ENCODE assay signal across 8 cellular contexts in the genomic region with DNA sequence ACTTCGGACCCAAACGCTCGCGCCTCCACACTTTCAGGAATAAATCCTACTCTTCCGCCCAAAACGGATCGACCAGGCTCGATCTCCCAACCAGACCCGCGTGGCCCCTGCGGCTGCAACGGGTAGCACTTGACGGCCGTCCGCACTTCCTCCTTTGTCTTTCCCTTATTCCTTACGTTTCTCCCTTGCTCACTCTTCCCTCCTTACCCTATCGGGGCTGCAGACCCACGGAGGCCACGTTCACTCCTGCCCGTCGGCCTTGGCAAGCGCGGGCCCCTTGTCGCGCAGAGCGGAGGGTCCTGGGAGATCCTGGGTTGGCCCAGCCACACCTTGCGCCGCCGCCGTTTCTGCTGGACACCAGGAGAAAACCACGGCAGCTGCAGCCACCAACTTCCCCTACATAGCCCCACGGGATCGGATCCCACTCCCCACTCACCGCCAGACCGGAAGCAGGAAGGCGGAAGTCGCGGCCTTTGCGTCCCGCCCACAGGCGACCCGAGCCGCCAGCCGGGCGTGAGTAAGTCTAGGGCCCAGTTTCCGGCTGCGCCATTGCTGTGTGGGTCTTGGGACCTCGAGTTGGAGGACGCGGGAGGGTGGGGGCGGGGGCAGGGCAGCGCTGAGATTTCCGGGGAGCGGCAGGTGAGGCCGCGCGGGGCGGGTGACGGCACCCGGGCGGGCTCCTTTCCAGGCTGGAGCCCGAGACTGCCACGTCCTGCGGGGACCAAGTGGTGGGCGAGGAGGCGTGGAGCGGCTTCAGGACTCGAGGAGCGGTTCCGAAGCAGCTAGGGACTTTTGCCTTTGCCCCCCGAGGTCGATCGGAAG. TPM values are rescaled to one million over a fixed set of nuclear protein-coding genes. Genes with fewer than 3 reads are reported as not detected.
DNase-seq lines count a peak whose midpoint lies in the region; ATAC-seq and TF ChIP-seq lines count a peak whose summit lies in the region.

A gene with protein sequence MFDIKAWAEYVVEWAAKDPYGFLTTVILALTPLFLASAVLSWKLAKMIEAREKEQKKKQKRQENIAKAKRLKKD (minus strand): TSS at position 459 of the 822 bp plus-strand sequence. CDS start 2,297 bp downstream, outside the sequence.

- peaks cover 26% of the 10 kb centered on the region for H3K36me3 Mint-ChIP-seq in natural killer cell treated with Interleukin-12 subunit alpha and Interleukin-12 subunit beta and Interleukin-15 and Interleukin-18, amount 100 ng/mL, for 72 hours

- no peaks in the 10 kb centered on the region for H3K27me3 Mint-ChIP-seq in natural killer cell treated with Interleukin-12 subunit alpha and Interleukin-12 subunit beta and Interleukin-15 and Interleukin-18, amount 100 ng/mL, for 72 hours

- H3K4me1 ChIP-seq in Karpas-422 (ENCODE audit: low read length) = peaks cover 21% of the 10 kb centered on the region
- H3K4me1 ChIP-seq in RWPE2 (ENCODE audit: insufficient read depth, poor library complexity, severe bottlenecking) = peaks cover 26% of the 10 kb centered on the region

- DNase-seq in DMS79 treated with DMSO at 0.1 percent for 48 hours (lab: John Stamatoyannopoulos, UW) (peak; percentile 47), Karpas-422 (peak; percentile 96), RWPE2 (ENCODE audit: low spot score) (peak; percentile 91), fibroblast of pulmonary artery (ENCODE audit: low read depth) (peak; percentile 84)
- peak; percentile 68 for DNase-seq in activated T-helper 9 cell treated with anti-CD3 and anti-CD28 coated beads, Interleukin-2, amount 50 U/mL, for 16 hours (ENCODE audit: low read depth)
- peak; percentile 89 for DNase-seq in natural killer cell treated with Interleukin-12 subunit alpha and Interleukin-12 subunit beta and Interleukin-15 and Interleukin-18, amount 100 ng/mL, for 72 hours (ENCODE audit: low spot score)
- peak; percentile 86 for DNase-seq in stimulated activated naive CD8-positive, alpha-beta T cell treated with anti-CD3 and anti-CD28 coated beads, Interleukin-15, Interleukin-2, amounts not matched to agents 100 U/mL and 50 U/mL, for 24 hours

- peak within 1 kb of the TSS; percentile 87 for H3K9ac ChIP-seq in Karpas-422 (ENCODE audit: low read length)

- peak; percentile 98 for ATAC-seq in GM21786 (IDR thresholded peaks at IDR 0.05; ENCODE audit: unreplicated experiment)
- ATAC-seq in RWPE2 (ENCODE audit: low read depth) = peak; percentile 85
- peak; percentile 97 for ATAC-seq in natural killer cell treated with Interleukin-12 subunit alpha and Interleukin-12 subunit beta and Interleukin-15 and Interleukin-18, amount 100 ng/mL, for 72 hours
- ATAC-seq in stimulated activated naive CD8-positive, alpha-beta T cell treated with anti-CD3 and anti-CD28 coated beads, Interleukin-15, Interleukin-2, amounts not matched to agents 100 U/mL and 50 U/mL, for 24 hours = peak; percentile 95

- H3K9me3 ChIP-seq in Karpas-422 (ENCODE audit: low read length) = no peaks in the 10 kb centered on the region
- no peaks in the 10 kb centered on the region for H3K9me3 ChIP-seq in RWPE2 (ENCODE audit: severe bottlenecking)

- no peaks in the 10 kb centered on the region for H4K20me1 ChIP-seq in Karpas-422 (ENCODE audit: insufficient read depth, low read depth, low read length)

- H3K4me1 Mint-ChIP-seq in natural killer cell treated with Interleukin-12 subunit alpha and Interleukin-12 subunit beta and Interleukin-15 and Interleukin-18, amount 100 ng/mL, for 72 hours (ENCODE audit: low read depth in 2 of 2) = peaks cover 23 to 35% of the 10 kb centered on the region in 2 donors

- H3K27me3 ChIP-seq in Karpas-422 (ENCODE audit: low read length) (no peaks in the 10 kb centered on the region), RWPE2 (ENCODE audit: insufficient read depth, poor library complexity, severe bottlenecking) (no peaks in the 10 kb centered on the region)

- H3K9me2 ChIP-seq in Karpas-422 (replicated peaks; ENCODE audit: insufficient read depth, low read length) = no peaks in the 10 kb centered on the region

- H3K4me3 Mint-ChIP-seq in natural killer cell treated with Interleukin-12 subunit alpha and Interleukin-12 subunit beta and Interleukin-15 and Interleukin-18, amount 100 ng/mL, for 72 hours = peak within 1 kb of the TSS; percentile 98

- H3K4me2 ChIP-seq in Karpas-422 (ENCODE audit: low read depth, low read length, poor library complexity, severe bottlenecking) = peak within 1 kb of the TSS; percentile 72

- peak within 1 kb of the TSS; percentile 98 to 99 for H3K27ac Mint-ChIP-seq in natural killer cell treated with Interleukin-12 subunit alpha and Interleukin-12 subunit beta and Interleukin-15 and Interleukin-18, amount 100 ng/mL, for 72 hours

- no peaks in the 10 kb centered on the region for H3K9me3 Mint-ChIP-seq in natural killer cell treated with Interleukin-12 subunit alpha and Interleukin-12 subunit beta and Interleukin-15 and Interleukin-18, amount 100 ng/mL, for 72 hours

- TF ChIP-seq CTCF in RWPE2 (IDR thresholded peaks at IDR 0.05; ENCODE audit: poor library complexity, severe bottlenecking) (no peak), fibroblast of pulmonary artery (IDR thresholded peaks at IDR 0.05; ENCODE audit: low read length, missing control alignments) (no peak)

- peak within 1 kb of the TSS; percentile 57; the same call in 1 of the 2 replicates for H2AFZ ChIP-seq in Karpas-422 (ENCODE audit: low read length)

- H3K36me3 ChIP-seq in Karpas-422 (ENCODE audit: insufficient read depth, low read length) (peaks cover 36% of the 10 kb centered on the region), RWPE2 (ENCODE audit: low read depth) (peaks cover 38% of the 10 kb centered on the region)

- peak within 1 kb of the TSS; percentile 60 for H3K27ac ChIP-seq in Karpas-422 (ENCODE audit: low read length)
- H3K27ac ChIP-seq in RWPE2 (ENCODE audit: poor library complexity, severe bottlenecking) = peak within 1 kb of the TSS; percentile 79

- peak within 1 kb of the TSS; percentile 81 for H3K4me3 ChIP-seq in Karpas-422 (ENCODE audit: low read length)
- H3K4me3 ChIP-seq in RWPE2 (ENCODE audit: severe bottlenecking) = peak within 1 kb of the TSS; percentile 68
- peak within 1 kb of the TSS; percentile 83 for H3K4me3 ChIP-seq in fibroblast of pulmonary artery (replicated peaks; ENCODE audit: low read depth, low read length)

- H3K79me2 ChIP-seq in Karpas-422 (ENCODE audit: low read length) = peaks cover 54% of the 10 kb centered on the region

RNA-seq across cellular contexts. Expression of the gene that starts here (rescaled TPM):
- 39.6 and 65.1 TPM in 2 replicates for total RNA-seq in Karpas-422 (2014; rRNA removed; shearing (Covaris generic); ENCODE audit: low replicate concordance)
- 10 to 100 TPM; 64.7 to 74.9 TPM for total RNA-seq in natural killer cell treated with Interleukin-12 subunit alpha and Interleukin-12 subunit beta and Interleukin-15 and Interleukin-18, amount 100 ng/mL, for 72 hours

Comparison
In these comparisons a context has a peak if more than half of its experiments do, and no peak if none do; other contexts are left out.
1. Peak in every context shown above with its lines: DNase-seq, ATAC-seq, H3K4me3 ChIP-seq and H3K27ac ChIP-seq.